Comparison of ENCODE assay signal across 33 cellular contexts in genomic region chrX:32048285-32048684, GRCh38.
DNase-seq lines count a peak whose midpoint lies in the region; ATAC-seq, FAIRE-seq and TF ChIP-seq lines count a peak whose summit lies in the region.
"Had no signal": no experiment of that assay in that cellular context is flagged by ENCODE, and none has a peak within 500 bp of the region (broad histone marks: within the 10 kb centered on the region; RNA-seq: fewer than 3 reads in every experiment).

No MANE protein-coding gene starts in this region.

- H3K4me3 ChIP-seq in astrocyte (ENCODE audit: insufficient read depth, low read depth, low read length) (no peak overlapping the region), psoas muscle (no peak overlapping the region)
- H3K4me3 ChIP-seq: A549; BLaER1; BLaER1 treated with 17β-estradiol and CSF1 and Interleukin-3, amounts not matched to agents 10 nM and 100 nM had no signal

- intact Hi-C loops in psoas muscle (cut with DNase I) = no loop called here

- H2AFZ ChIP-seq in astrocyte (ENCODE audit: low read depth, low read length) = no peak overlapping the region

- no peaks in the 10 kb centered on the region for H3K9me3 Mint-ChIP-seq in astrocyte (ENCODE audit: unreplicated experiment)
- H3K9me3 Mint-ChIP-seq: CD4-positive, alpha-beta T cell; CD8-positive, alpha-beta T cell had no signal

- DNase-seq in astrocyte (ENCODE audit: low read depth) (no peak), psoas muscle (no peak), HK-2 (ENCODE audit: unreplicated experiment) (no peak), NCI-H748 (lab: John Stamatoyannopoulos, UW; ENCODE audit: unreplicated experiment) (no peak)
- DNase-seq: 8988T; ACHN; AML-193; BE2C; C1 segment of cervical spinal cord; Caco-2; Calu3; CD4-positive, alpha-beta memory T cell; CD4-positive, alpha-beta T cell; CD4-positive, CD25-positive, alpha-beta regulatory T cell; CD8-positive, alpha-beta memory T cell; CD8-positive, alpha-beta T cell; COR-L47; DMS 273 treated with DMSO at 0.1 percent for 48 hours; DMS153; DMS53; DMS79; DMS79 treated with DMSO at 0.1 percent for 48 hours; DND-41; EL had no signal

- H3K79me2 ChIP-seq in astrocyte (ENCODE audit: insufficient read depth, low read length) = no peaks in the 10 kb centered on the region

- no peaks in the 10 kb centered on the region for H3K36me3 Mint-ChIP-seq in astrocyte (ENCODE audit: low read depth, unreplicated experiment)
- H3K36me3 Mint-ChIP-seq: CD14-positive monocyte; CD4-positive, alpha-beta memory T cell; CD4-positive, CD25-positive, alpha-beta regulatory T cell; CD8-positive, alpha-beta memory T cell; CD8-positive, alpha-beta T cell had no signal

- no peak overlapping the region for H3K4me3 Mint-ChIP-seq in astrocyte (ENCODE audit: unreplicated experiment)
- H3K4me3 Mint-ChIP-seq: B cell; CD14-positive monocyte; CD4-positive, alpha-beta memory T cell; CD4-positive, alpha-beta T cell; CD4-positive, CD25-positive, alpha-beta regulatory T cell; CD8-positive, alpha-beta memory T cell; CD8-positive, alpha-beta T cell had no signal

- no peaks in the 10 kb centered on the region for H3K36me3 ChIP-seq in astrocyte (ENCODE audit: insufficient read depth, low read length)
- H3K36me3 ChIP-seq in psoas muscle (ENCODE audit: insufficient read depth in 1 of 2, low read depth in 1 of 2) = no peaks in the 10 kb centered on the region
- H3K36me3 ChIP-seq: BE2C; BLaER1; BLaER1 treated with 17β-estradiol and CSF1 and Interleukin-3, amounts not matched to agents 10 nM and 100 nM had no signal

- H3K27me3 ChIP-seq in astrocyte (ENCODE audit: insufficient read depth, low read length) (no peaks in the 10 kb centered on the region), psoas muscle (ENCODE audit: insufficient read depth in 3 of 3, low read length in 2 of 3) (no peaks in the 10 kb centered on the region)
- H3K27me3 ChIP-seq: BE2C; BLaER1; BLaER1 treated with 17β-estradiol and CSF1 and Interleukin-3, amounts not matched to agents 10 nM and 100 nM had no signal

- peaks cover under 1% of the 10 kb centered on the region for H3K4me1 Mint-ChIP-seq in astrocyte (ENCODE audit: low read depth, unreplicated experiment)
- H3K4me1 Mint-ChIP-seq: B cell; CD14-positive monocyte; CD4-positive, alpha-beta memory T cell; CD4-positive, CD25-positive, alpha-beta regulatory T cell; CD8-positive, alpha-beta memory T cell had no signal

- peak; percentile 72 for FAIRE-seq in astrocyte (lab: Jason Lieb, UNC)
- FAIRE-seq: A204.1, A549, D721Med had no signal

- peak in 3 of 4 donors; percentile 49 to 58 (median 56) for ATAC-seq in psoas muscle
- ATAC-seq: A549; CD8-positive, alpha-beta T cell had no signal

- H3K4me1 ChIP-seq in astrocyte (ENCODE audit: insufficient read depth, low read length) = no peaks in the 10 kb centered on the region
- H3K4me1 ChIP-seq in psoas muscle = no peaks in the 10 kb centered on the region
- H3K4me1 ChIP-seq: A549; BE2C; BLaER1; BLaER1 treated with 17β-estradiol and CSF1 and Interleukin-3, amounts not matched to agents 10 nM and 100 nM; Caco-2 had no signal

- H3K27ac ChIP-seq in astrocyte (ENCODE audit: low read depth, low read length) = no peak overlapping the region
- H3K27ac ChIP-seq in psoas muscle = no peak overlapping the region
- H3K27ac ChIP-seq: 22Rv1; A549; BLaER1; BLaER1 treated with 17β-estradiol and CSF1 and Interleukin-3, amounts not matched to agents 10 nM and 100 nM; C4-2B had no signal

- TF ChIP-seq CTCF in astrocyte (IDR thresholded peaks at IDR 0.05; ENCODE audit: insufficient read depth, low read depth, low read length) (no peak), psoas muscle (IDR thresholded peaks at IDR 0.05) (no peak)

- H3K9me3 ChIP-seq in astrocyte (ENCODE audit: insufficient read depth, low read depth, low read length) = no peaks in the 10 kb centered on the region
- H3K9me3 ChIP-seq in psoas muscle = no peaks in the 10 kb centered on the region
- H3K9me3 ChIP-seq: A549; BE2C; BLaER1; BLaER1 treated with 17β-estradiol and CSF1 and Interleukin-3, amounts not matched to agents 10 nM and 100 nM; Caco-2 had no signal

- H3K9ac ChIP-seq in astrocyte (ENCODE audit: low read length) = no peak overlapping the region
- H3K9ac ChIP-seq: BLaER1; BLaER1 treated with 17β-estradiol and CSF1 and Interleukin-3, amounts not matched to agents 10 nM and 100 nM had no signal

- H4K20me1 ChIP-seq in astrocyte (ENCODE audit: insufficient read depth, low read length) = no peaks in the 10 kb centered on the region
- H4K20me1 ChIP-seq: BLaER1; BLaER1 treated with 17β-estradiol and CSF1 and Interleukin-3, amounts not matched to agents 10 nM and 100 nM had no signal

- no peak overlapping the region for H3K4me2 ChIP-seq in astrocyte (ENCODE audit: low read length)
- H3K4me2 ChIP-seq: A549; BLaER1; BLaER1 treated with 17β-estradiol and CSF1 and Interleukin-3, amounts not matched to agents 10 nM and 100 nM had no signal

- no peak overlapping the region for H3K27ac Mint-ChIP-seq in astrocyte (ENCODE audit: unreplicated experiment)
- H3K27ac Mint-ChIP-seq: B cell; CD4-positive, alpha-beta memory T cell; CD4-positive, alpha-beta T cell; CD4-positive, CD25-positive, alpha-beta regulatory T cell; CD8-positive, alpha-beta memory T cell; CD8-positive, alpha-beta T cell had no signal

- H3K27me3 Mint-ChIP-seq in astrocyte (ENCODE audit: low read depth, unreplicated experiment) = no peaks in the 10 kb centered on the region
- H3K27me3 Mint-ChIP-seq: B cell; CD4-positive, alpha-beta memory T cell; CD4-positive, alpha-beta T cell; CD4-positive, CD25-positive, alpha-beta regulatory T cell; CD8-positive, alpha-beta memory T cell had no signal

- 64 to 88% (median 70%) methylated on average over 3 of the region's 3 CpGs for WGBS in psoas muscle, 3 donors
